8 cellular contexts compared by ENCODE assay signal in genomic region chr16:50273888-50274770, GRCh38. TPM values are rescaled to one million over a fixed set of nuclear protein-coding genes. Genes with fewer than 3 reads are reported as not detected.
DNase-seq lines count a peak whose midpoint lies in the region; ATAC-seq and TF ChIP-seq lines count a peak whose summit lies in the region.

No MANE protein-coding gene starts in this region.

- no peak for TF ChIP-seq CTCF in transverse colon (IDR thresholded peaks at IDR 0.05)

- intact Hi-C loops in transverse colon (cut with DNase I; ENCODE audit: low total_unique reads), result no loop called here

- peak overlapping the region; percentile 87 to 93 (median 89) for H3K4me3 Mint-ChIP-seq in immature natural killer cell

- H3K27ac Mint-ChIP-seq in immature natural killer cell, result peak overlapping the region; percentile 92 to 99 (median 98)

- no peak for TF ChIP-seq EP300 in transverse colon (IDR thresholded peaks at IDR 0.05; ENCODE audit: low read depth)

- H3K36me3 ChIP-seq in transverse colon, result no peaks in the 10 kb centered on the region

- peaks cover 6 to 15% (median 9%) of the 10 kb centered on the region in 3 donors for H3K36me3 Mint-ChIP-seq in immature natural killer cell

- TF ChIP-seq POLR2A in transverse colon (IDR thresholded peaks at IDR 0.05), result no peak

- in situ Hi-C loops in transverse colon (cut with MboI; ENCODE audit: low pct_ligation_motif_present in 1 of 4, low pct_unique_long_range_greater_than_20kb in 1 of 4, low sequenced_read_pairs in 3 of 4), result no loop called here

- H3K4me3 ChIP-seq in transverse colon, result peak overlapping the region in 3 of 4 donors; percentile 15 to 37 (median 23)

- H3K4me1 Mint-ChIP-seq in immature natural killer cell, result peaks cover 100% of the 10 kb centered on the region in 2 donors

- no peaks in the 10 kb centered on the region for H3K9me3 Mint-ChIP-seq in immature natural killer cell

- DNase-seq in CD1c-positive myeloid dendritic cell (ENCODE audit: extremely low spot score), result peak; percentile 90
- peak; percentile 50 to 60 for DNase-seq in activated CD4-positive, alpha-beta T cell treated with anti-CD3 and anti-CD28 coated beads, Interleukin-2, amount 50 U/mL, for 48 hours
- peak; percentile 74 to 78 (median 75) for DNase-seq in immature natural killer cell
- peak; percentile 60 for DNase-seq in transverse colon
- DNase-seq in NCI-H146 (lab: John Stamatoyannopoulos, UW), result no peak
- no peak for DNase-seq in NCI-H524 (lab: John Stamatoyannopoulos, UW)

- H3K27ac ChIP-seq in transverse colon, result peak overlapping the region; percentile 61 to 81 (median 79)

- peaks cover 0 to 21% (median 5%) of the 10 kb centered on the region in 4 donors for H3K4me1 ChIP-seq in transverse colon

- H3K27me3 ChIP-seq in transverse colon, result no peaks in the 10 kb centered on the region

- 61 to 80% methylated on average over 1 to 26 of the region's 28 CpGs for WGBS in transverse colon (ENCODE audit: low coverage in 1 of 2), 2 donors

- H3K9me3 ChIP-seq in transverse colon, result no peaks in the 10 kb centered on the region

- ATAC-seq in GM19455 (IDR thresholded peaks at IDR 0.05; ENCODE audit: unreplicated experiment) (peak; percentile 65), HG03565 (IDR thresholded peaks at IDR 0.05; ENCODE audit: unreplicated experiment) (peak; percentile 41)

- H3K27me3 Mint-ChIP-seq in immature natural killer cell (ENCODE audit: low read depth in 3 of 3), result peaks cover 5 to 12% (median 7%) of the 10 kb centered on the region in 3 donors

RNA-seq across cellular contexts. Expression of gene ADCY7, which starts 7.8 kb away (rescaled TPM):
- 100 to 1,000 TPM in 2 of 3 donors, 10 to 100 TPM in 1; 97.6 to 209 (median 108) TPM for polyA plus RNA-seq in immature natural killer cell
- total RNA-seq in transverse colon, result 10 to 100 TPM in 3 of 4 donors, 1 to 10 TPM in 1; 4.6 to 44.9 (median 14.1) TPM

Comparison
In these comparisons a context has a peak if more than half of its experiments do, and no peak if none do; other contexts are left out.
1. DNase-seq: peak in CD1c-positive myeloid dendritic cell (single experiment), activated CD4-positive, alpha-beta T cell treated with anti-CD3 and anti-CD28 coated beads, Interleukin-2, amount 50 U/mL, for 48 hours (2 of 2), immature natural killer cell (3 of 3) and transverse colon (single experiment); none in NCI-H146 (single experiment) and NCI-H524 (0 of 2).